In genomic region chrX:154397888-154398667, GRCh38 we compare ENCODE assay signal across 1 cellular context.
TF ChIP-seq lines count a peak whose summit lies in the region.

Gene RPL10, plus strand, starts transcription at chrX:154398377. Its CDS starts 143 bp downstream, at chrX:154398520.

TF ChIP-seq in Ishikawa, 13 proteins besides CTCF, POLR2A, EP300 and RAD21 (continued from another document):
- no peak for TF ChIP-seq REST (IDR thresholded peaks at IDR 0.05; ENCODE audit: low read depth)
